In genomic region chr2:176066645-176067586, GRCh38 we compare ENCODE assay signal across 14 cellular contexts. TPM values are rescaled to one million over a fixed set of nuclear protein-coding genes. Genes with fewer than 3 reads are reported as not detected.
DNase-seq lines count a peak whose midpoint lies in the region; ATAC-seq and TF ChIP-seq lines count a peak whose summit lies in the region.
"Had no signal": no experiment of that assay in that cellular context is flagged by ENCODE, and none has a peak within 500 bp of the region (broad histone marks: within the 10 kb centered on the region; RNA-seq: fewer than 3 reads in every experiment).

No MANE protein-coding gene starts in this region.

- no peaks in the 10 kb centered on the region for H3K4me1 Mint-ChIP-seq in T-helper 17 cell
- peaks cover 15% of the 10 kb centered on the region for H3K4me1 Mint-ChIP-seq in endothelial cell (ENCODE audit: unreplicated experiment)
- peaks cover 4 to 7% of the 10 kb centered on the region in 2 donors for H3K4me1 Mint-ChIP-seq in stimulated activated naive B cell treated with anti-CD40 and anti-IgM and Interleukin-4, amounts not matched to agents 10 μg/mL and 1 μg/mL and 100 μg/mL, for 72 hours

- H3K9me3 ChIP-seq in T-helper 17 cell (ENCODE audit: control insufficient read depth, low read length, poor library complexity, severe bottlenecking) (peaks cover 2% of the 10 kb centered on the region), lower lobe of right lung (no peaks in the 10 kb centered on the region)
- H3K9me3 ChIP-seq: SJSA1 had no signal

- intact Hi-C loops in lower lobe of right lung (cut with DNase I), result no loop called here
- intact Hi-C loops in head of caudate nucleus (cut with DNase I), result no loop called here

- H3K27me3 Mint-ChIP-seq in T-helper 17 cell, result peaks cover 87% of the 10 kb centered on the region
- peaks cover 20% of the 10 kb centered on the region for H3K27me3 Mint-ChIP-seq in endothelial cell (ENCODE audit: unreplicated experiment)
- H3K27me3 Mint-ChIP-seq in stimulated activated naive B cell treated with anti-CD40 and anti-IgM and Interleukin-4, amounts not matched to agents 10 μg/mL and 1 μg/mL and 100 μg/mL, for 72 hours, result peaks cover 66 to 80% of the 10 kb centered on the region in 2 donors

- H3K4me1 ChIP-seq in lower lobe of right lung, result peaks cover 24% of the 10 kb centered on the region
- H3K4me1 ChIP-seq: SJSA1 had no signal

- no peak for ATAC-seq in T-helper 17 cell
- peak; percentile 23 to 39 for ATAC-seq in lower lobe of right lung
- no peak for ATAC-seq in stimulated activated naive B cell treated with anti-CD40 and anti-IgM and Interleukin-4, amounts not matched to agents 10 μg/mL and 1 μg/mL and 100 μg/mL, for 72 hours (replicated peaks)
- ATAC-seq in HG03460 (IDR thresholded peaks at IDR 0.05; ENCODE audit: unreplicated experiment), result no peak
- ATAC-seq: GM12878 had no signal

- no peaks in the 10 kb centered on the region for H3K9me3 Mint-ChIP-seq in endothelial cell (ENCODE audit: unreplicated experiment)
- H3K9me3 Mint-ChIP-seq in stimulated activated naive B cell treated with anti-CD40 and anti-IgM and Interleukin-4, amounts not matched to agents 10 μg/mL and 1 μg/mL and 100 μg/mL, for 72 hours, result no peaks in the 10 kb centered on the region
- H3K9me3 Mint-ChIP-seq: neural crest cell had no signal

- H3K27me3 ChIP-seq in lower lobe of right lung (ENCODE audit: low read depth), result peaks cover 90% of the 10 kb centered on the region

- H3K4me3 Mint-ChIP-seq in T-helper 17 cell (peak overlapping the region; percentile 43), endothelial cell (ENCODE audit: unreplicated experiment) (no peak overlapping the region)
- peak overlapping the region; percentile 20 to 39 for H3K4me3 Mint-ChIP-seq in stimulated activated naive B cell treated with anti-CD40 and anti-IgM and Interleukin-4, amounts not matched to agents 10 μg/mL and 1 μg/mL and 100 μg/mL, for 72 hours
- H3K4me3 Mint-ChIP-seq: neural crest cell had no signal

- H3K4me3 ChIP-seq in lower lobe of right lung, result peak overlapping the region; percentile 39
- H3K4me3 ChIP-seq: GM12878, SJSA1 had no signal

- H3K27ac ChIP-seq in lower lobe of right lung, result no peak overlapping the region
- H3K27ac ChIP-seq: SJSA1 had no signal

- H3K36me3 ChIP-seq in lower lobe of right lung, result no peaks in the 10 kb centered on the region
- H3K36me3 ChIP-seq: SJSA1 had no signal

- DNase-seq in T-helper 17 cell (no peak), endothelial cell (ENCODE audit: low spot score) (peak; percentile 50), lower lobe of right lung (no peak), HuH-7 (ENCODE audit: low spot score) (no peak), head of caudate nucleus (no peak)
- DNase-seq in stimulated activated naive B cell treated with anti-CD40 and anti-IgM and Interleukin-4, amounts not matched to agents 10 μg/mL and 1 μg/mL and 100 μg/mL, for 72 hours, result no peak
- DNase-seq in activated CD4-positive, alpha-beta T cell treated with anti-CD3 and anti-CD28 coated beads, Interleukin-2, amount 50 U/mL, for 4 hours, result no peak
- DNase-seq: activated CD4-positive, CD25-positive, alpha-beta regulatory T cell treated with anti-CD3 and anti-CD28 coated beads, Interleukin-2, amount 50 U/mL, for 72 hours; activated effector memory CD4-positive, alpha-beta T cell treated with Interleukin-2 at 50 U/mL for 16 hours; MV-4-11 had no signal

- peaks cover 3% of the 10 kb centered on the region for H3K36me3 Mint-ChIP-seq in T-helper 17 cell (ENCODE audit: low read depth)
- no peaks in the 10 kb centered on the region for H3K36me3 Mint-ChIP-seq in endothelial cell (ENCODE audit: low read depth, unreplicated experiment)
- H3K36me3 Mint-ChIP-seq in stimulated activated naive B cell treated with anti-CD40 and anti-IgM and Interleukin-4, amounts not matched to agents 10 μg/mL and 1 μg/mL and 100 μg/mL, for 72 hours, result no peaks in the 10 kb centered on the region

- H3K27ac Mint-ChIP-seq in T-helper 17 cell (no peak overlapping the region), endothelial cell (ENCODE audit: unreplicated experiment) (no peak overlapping the region)
- peak overlapping the region; percentile 86 for H3K27ac Mint-ChIP-seq in stimulated activated naive B cell treated with anti-CD40 and anti-IgM and Interleukin-4, amounts not matched to agents 10 μg/mL and 1 μg/mL and 100 μg/mL, for 72 hours

- TF ChIP-seq CTCF in endothelial cell (IDR thresholded peaks at IDR 0.05; ENCODE audit: unreplicated experiment) (no peak), lower lobe of right lung (IDR thresholded peaks at IDR 0.05) (no peak)

RNA-seq across cellular contexts. Expression of gene EVX2, which starts 16.8 kb away (rescaled TPM):
- total RNA-seq in T-helper 17 cell (not detected), endothelial cell (ENCODE audit: unreplicated experiment) (not detected), lower lobe of right lung (not detected)
- total RNA-seq: GM12878, SJSA1 had no signal

RNA-seq across cellular contexts. Expression of gene HOXD13, which starts 25.6 kb away (rescaled TPM):
- total RNA-seq in T-helper 17 cell (not detected), endothelial cell (ENCODE audit: unreplicated experiment) (not detected), lower lobe of right lung (not detected)
- total RNA-seq: GM12878, neural crest cell had no signal

RNA-seq across cellular contexts. Expression of gene HOXD12, which starts 32.7 kb away (rescaled TPM):
- not detected for total RNA-seq in T-helper 17 cell
- total RNA-seq in endothelial cell (ENCODE audit: unreplicated experiment), result not detected
- not detected for total RNA-seq in lower lobe of right lung
- total RNA-seq: GM12878, neural crest cell had no signal

RNA-seq across cellular contexts. Expression of gene HOXD11, which starts 40.2 kb away (rescaled TPM):
- total RNA-seq in T-helper 17 cell, result not detected
- not detected for total RNA-seq in endothelial cell (ENCODE audit: unreplicated experiment)
- not detected for total RNA-seq in lower lobe of right lung
- total RNA-seq: GM12878, neural crest cell, SJSA1 had no signal

RNA-seq across cellular contexts. Expression of gene HOXD10, which starts 49.7 kb away (rescaled TPM):
- not detected for total RNA-seq in T-helper 17 cell
- total RNA-seq in endothelial cell (ENCODE audit: unreplicated experiment), result not detected
- not detected for total RNA-seq in lower lobe of right lung
- total RNA-seq: GM12878, neural crest cell, SJSA1 had no signal

Comparison
In these comparisons a context has a peak if more than half of its experiments do, and no peak if none do; other contexts are left out.
1. ATAC-seq: peak in lower lobe of right lung (2 of 2); none in T-helper 17 cell (single experiment), stimulated activated naive B cell treated with anti-CD40 and anti-IgM and Interleukin-4, amounts not matched to agents 10 μg/mL and 1 μg/mL and 100 μg/mL, for 72 hours (0 of 2) and HG03460 (single experiment).